In genomic region chr4:213971-214370, GRCh38 we compare ENCODE assay signal across 19 cellular contexts.
DNase-seq lines count a peak whose midpoint lies in the region; ATAC-seq and TF ChIP-seq lines count a peak whose summit lies in the region.
"Had no signal": no experiment of that assay in that cellular context is flagged by ENCODE, and none has a peak within 500 bp of the region (broad histone marks: within the 10 kb centered on the region; RNA-seq: fewer than 3 reads in every experiment).

No MANE protein-coding gene starts in this region.

- H3K36me3 Mint-ChIP-seq in natural killer cell treated with Interleukin-12 subunit alpha and Interleukin-12 subunit beta and Interleukin-15 and Interleukin-18, amount 100 ng/mL, for 72 hours = peaks cover 18% of the 10 kb centered on the region

- no peak for TF ChIP-seq POLR2A in prostate gland (IDR thresholded peaks at IDR 0.05)

- peak overlapping the region; percentile 94 for H3K9ac ChIP-seq in NT2/D1 (ENCODE audit: insufficient read length, low read depth)

- H3K9me3 ChIP-seq in NT2/D1 (ENCODE audit: insufficient read depth, low read length) (peaks cover 32% of the 10 kb centered on the region), prostate gland (no peaks in the 10 kb centered on the region)

- H3K4me3 ChIP-seq in NT2/D1 (ENCODE audit: insufficient read length, low read depth) (peak overlapping the region; percentile 88), fibroblast of mammary gland (ENCODE audit: control insufficient read depth, low read depth, low read length) (peak overlapping the region; percentile 68), prostate gland (no peak overlapping the region)
- H3K4me3 ChIP-seq: GM12878, mucosa of descending colon, smooth muscle cell had no signal

- no peaks in the 10 kb centered on the region for H3K27me3 ChIP-seq in NT2/D1 (ENCODE audit: insufficient read depth, insufficient read length)
- H3K27me3 ChIP-seq in prostate gland (replicated peaks; ENCODE audit: insufficient read depth) = no peaks in the 10 kb centered on the region

- H3K9me3 Mint-ChIP-seq in natural killer cell treated with Interleukin-12 subunit alpha and Interleukin-12 subunit beta and Interleukin-15 and Interleukin-18, amount 100 ng/mL, for 72 hours = peaks cover 4% of the 10 kb centered on the region

- H3K27me3 Mint-ChIP-seq in natural killer cell treated with Interleukin-12 subunit alpha and Interleukin-12 subunit beta and Interleukin-15 and Interleukin-18, amount 100 ng/mL, for 72 hours = no peaks in the 10 kb centered on the region

- H3K36me3 ChIP-seq in NT2/D1 (ENCODE audit: insufficient read depth, insufficient read length, low read length) = peaks cover 31% of the 10 kb centered on the region
- H3K36me3 ChIP-seq in prostate gland = no peaks in the 10 kb centered on the region

- peaks cover 32 to 42% of the 10 kb centered on the region in 2 donors for H3K4me1 Mint-ChIP-seq in natural killer cell treated with Interleukin-12 subunit alpha and Interleukin-12 subunit beta and Interleukin-15 and Interleukin-18, amount 100 ng/mL, for 72 hours (ENCODE audit: low read depth in 2 of 2)

- WGBS in prostate gland = 70% methylated on average over 2 of the region's 2 CpGs

- DNase-seq in EL (peak; percentile 1), NT2/D1 (ENCODE audit: low read depth, low spot score) (no peak), fibroblast of mammary gland (ENCODE audit: low read depth) (no peak), omental fat pad (ENCODE audit: low spot score) (no peak), prostate gland (ENCODE audit: low spot score) (no peak), HuH-7 (ENCODE audit: low spot score) (no peak)
- DNase-seq in natural killer cell treated with Interleukin-12 subunit alpha and Interleukin-12 subunit beta and Interleukin-15 and Interleukin-18, amount 100 ng/mL, for 72 hours (ENCODE audit: low spot score) = no peak
- DNase-seq: activated CD4-positive, alpha-beta T cell treated with anti-CD3 and anti-CD28 coated beads for 1 hour; activated CD8-positive, alpha-beta memory T cell treated with anti-CD3 and anti-CD28 coated beads, Interleukin-2, amount 50 U/mL, for 4 hours; Calu3; GDM1; IMR-90; mucosa of descending colon; NCI-H1930; psoas muscle; SIG-M5 had no signal

- intact Hi-C loops in prostate gland (cut with DNase I) = loop anchor here (5.0 kb wide), 1 partner anchor 92 kb away; the partner anchor contains the start of gene ZNF718

- H3K4me1 ChIP-seq in NT2/D1 (ENCODE audit: insufficient read depth, insufficient read length) (peaks cover 6% of the 10 kb centered on the region), prostate gland (replicated peaks) (no peaks in the 10 kb centered on the region)
- H3K4me1 ChIP-seq: psoas muscle had no signal

- peak overlapping the region; percentile 86 for H3K4me3 Mint-ChIP-seq in natural killer cell treated with Interleukin-12 subunit alpha and Interleukin-12 subunit beta and Interleukin-15 and Interleukin-18, amount 100 ng/mL, for 72 hours

- no peak for ATAC-seq in natural killer cell treated with Interleukin-12 subunit alpha and Interleukin-12 subunit beta and Interleukin-15 and Interleukin-18, amount 100 ng/mL, for 72 hours
- ATAC-seq in omental fat pad (ENCODE audit: low FRiP score) (no peak), HG03280 (IDR thresholded peaks at IDR 0.05; ENCODE audit: unreplicated experiment) (no peak)
- ATAC-seq: GM12878, mucosa of descending colon, psoas muscle had no signal

- no peak overlapping the region for H3K27ac ChIP-seq in prostate gland
- H3K27ac ChIP-seq: psoas muscle had no signal

- no peak for TF ChIP-seq CTCF in fibroblast of mammary gland (conservative IDR thresholded peaks at IDR 0.05; ENCODE audit: control insufficient read depth, insufficient read depth, low read depth, low read length)
- no peak for TF ChIP-seq CTCF in omental fat pad (IDR thresholded peaks at IDR 0.05)
- no peak for TF ChIP-seq CTCF in prostate gland (IDR thresholded peaks at IDR 0.05)

- peak overlapping the region; percentile 37 to 38 for H3K27ac Mint-ChIP-seq in natural killer cell treated with Interleukin-12 subunit alpha and Interleukin-12 subunit beta and Interleukin-15 and Interleukin-18, amount 100 ng/mL, for 72 hours

Comparison
In these comparisons a context has a peak if more than half of its experiments do, and no peak if none do; other contexts are left out.
1. H3K4me3 ChIP-seq: peak in NT2/D1 (single experiment) and fibroblast of mammary gland (single experiment); none in prostate gland (0 of 2).